In genomic region chr7:100158229-100159098, GRCh38 we compare ENCODE assay signal across 8 cellular contexts. TPM values are rescaled to one million over a fixed set of nuclear protein-coding genes. Genes with fewer than 3 reads are reported as not detected.
DNase-seq lines count a peak whose midpoint lies in the region; ATAC-seq, FAIRE-seq and TF ChIP-seq lines count a peak whose summit lies in the region.

Gene TRAPPC14 (minus strand): TSS chr7:100158723. CDS start chr7:100158499, 224 bp downstream.

- H3K4me3 ChIP-seq in MG63: peak within 1 kb of the TSS; percentile 57

- H3K9me3 ChIP-seq in MG63: no peaks in the 10 kb centered on the region

- peaks cover 4% of the 10 kb centered on the region for H3K36me3 ChIP-seq in MG63

- peak within 1 kb of the TSS; percentile 85 to 89 (median 89) for H3K4me3 Mint-ChIP-seq in nephron

- DNase-seq in DMS79 (lab: John Stamatoyannopoulos, UW): peak; percentile 62
- peak; percentile 93 for DNase-seq in H54 (ENCODE audit: insufficient read length, low spot score)
- DNase-seq in MG63: peak; percentile 90
- peak; percentile 12 for DNase-seq in SIG-M5 (lab: John Stamatoyannopoulos, UW)
- DNase-seq in activated effector memory CD4-positive, alpha-beta T cell treated with anti-CD3 and anti-CD28 coated beads, Interleukin-2, amount 50 U/mL, for 16 hours: peak; percentile 97
- DNase-seq in fibroblast of the conjunctiva (ENCODE audit: low read depth): peak; percentile 47
- peak; percentile 97 for DNase-seq in stimulated activated naive CD8-positive, alpha-beta T cell treated with anti-CD3 and anti-CD28 coated beads, Interleukin-15, Interleukin-2, amounts not matched to agents 100 U/mL and 50 U/mL, for 24 hours

- no peaks in the 10 kb centered on the region for H3K9me3 Mint-ChIP-seq in nephron

- no peak for FAIRE-seq in H54 (lab: Jason Lieb, UNC)

- peak; percentile 72 for ATAC-seq in stimulated activated naive CD8-positive, alpha-beta T cell treated with anti-CD3 and anti-CD28 coated beads, Interleukin-15, Interleukin-2, amounts not matched to agents 100 U/mL and 50 U/mL, for 24 hours

- H3K27me3 Mint-ChIP-seq in nephron (ENCODE audit: low read depth): no peaks in the 10 kb centered on the region

- H3K27me3 ChIP-seq in MG63: no peaks in the 10 kb centered on the region

- peak within 1 kb of the TSS; percentile 90 to 97 (median 95) for H3K27ac Mint-ChIP-seq in nephron

- no peak for TF ChIP-seq CTCF in nephron (IDR thresholded peaks at IDR 0.05; ENCODE audit: unreplicated experiment in 3 of 3)

- H3K36me3 Mint-ChIP-seq in nephron (ENCODE audit: low read depth): peaks cover 12% of the 10 kb centered on the region

- peak; percentile 88 for TF ChIP-seq POLR2A in H54 (IDR thresholded peaks at IDR 0.05; ENCODE audit: low read depth, low read length)

- H3K4me1 Mint-ChIP-seq in nephron: peaks cover 15% of the 10 kb centered on the region

RNA-seq across cellular contexts. Expression of gene TRAPPC14, which starts in this region (rescaled TPM):
- total RNA-seq in MG63 (2014; rRNA removed; shearing (Covaris generic); ENCODE audit: low replicate concordance): 0.22 and 3.0 TPM in 2 replicates

Comparison
In these comparisons a context has a peak if more than half of its experiments do, and no peak if none do; other contexts are left out.
1. Peak in every context shown above with its lines: DNase-seq, ATAC-seq and H3K4me3 ChIP-seq.
2. DNase-seq: peak in every context shown above with its lines; median percentile 97 in activated effector memory CD4-positive, alpha-beta T cell treated with anti-CD3 and anti-CD28 coated beads, Interleukin-2, amount 50 U/mL, for 16 hours; 97 in stimulated activated naive CD8-positive, alpha-beta T cell treated with anti-CD3 and anti-CD28 coated beads, Interleukin-15, Interleukin-2, amounts not matched to agents 100 U/mL and 50 U/mL, for 24 hours; 93 in H54; 90 in MG63; 62 in DMS79; 47 in fibroblast of the conjunctiva; 12 in SIG-M5.